In genomic region chr7:47581442-47581820, GRCh38 we compare ENCODE assay signal across 8 cellular contexts. TPM values are rescaled to one million over a fixed set of nuclear protein-coding genes. Genes with fewer than 3 reads are reported as not detected.
A peak's percentile ranks its signal among the peaks of the same experiment; 100 is the strongest.
DNase-seq lines count a peak whose midpoint lies in the region; ATAC-seq and TF ChIP-seq lines count a peak whose summit lies in the region.

No MANE protein-coding gene starts in this region.

- H3K4me3 ChIP-seq in left lung: peak overlapping the region; percentile 63 to 72
- peak overlapping the region; percentile 74 to 88 (median 80) for H3K4me3 ChIP-seq in subcutaneous abdominal adipose tissue (ENCODE audit: low read depth in 1 of 5, low read length in 5 of 5)

- H3K4me1 ChIP-seq in left lung (peaks cover 40 to 82% of the 10 kb centered on the region in 2 donors), subcutaneous abdominal adipose tissue (ENCODE audit: control insufficient read depth in 5 of 5, insufficient read depth in 5 of 5, low read length in 5 of 5) (peaks cover 18 to 77% (median 70%) of the 10 kb centered on the region in 5 donors)

- ATAC-seq in left lung: peak; percentile 32
- no peak for ATAC-seq in HG02840 (IDR thresholded peaks at IDR 0.05; ENCODE audit: low FRiP score, unreplicated experiment)
- no peak for ATAC-seq in HG03571 (IDR thresholded peaks at IDR 0.05; ENCODE audit: unreplicated experiment)

- H3K9me3 ChIP-seq in left lung: no peaks in the 10 kb centered on the region
- no peaks in the 10 kb centered on the region for H3K9me3 ChIP-seq in subcutaneous abdominal adipose tissue (ENCODE audit: control insufficient read depth in 5 of 5, low read length in 5 of 5)

- peak overlapping the region; percentile 74 to 98 (median 95) for H3K4me3 Mint-ChIP-seq in brain

- no peak for TF ChIP-seq EP300 in Ishikawa (IDR thresholded peaks at IDR 0.05; ENCODE audit: borderline replicate concordance)

- peaks cover 4 to 10% (median 6%) of the 10 kb centered on the region in 5 experiments for H3K9me3 Mint-ChIP-seq in brain

- H3K27me3 Mint-ChIP-seq in brain: peaks cover 20% of the 10 kb centered on the region

- H3K9ac ChIP-seq in subcutaneous abdominal adipose tissue (ENCODE audit: low read length in 5 of 5): peak overlapping the region in 4 of 5 donors; percentile 53 to 93 (median 80)

- in situ Hi-C loops in GM13976 (cut with MboI; ENCODE audit: low sequenced_read_pairs, unreplicated experiment): no loop called here

- H3K36me3 ChIP-seq in left lung: no peaks in the 10 kb centered on the region
- H3K36me3 ChIP-seq in subcutaneous abdominal adipose tissue (ENCODE audit: control insufficient read depth in 5 of 5, insufficient read depth in 5 of 5, low read length in 5 of 5): no peaks in the 10 kb centered on the region

- H3K27ac ChIP-seq in left lung (peak overlapping the region; percentile 80 to 83), subcutaneous abdominal adipose tissue (ENCODE audit: low read depth, low read length) (peak overlapping the region; percentile 65)

- TF ChIP-seq CTCF in brain (conservative IDR thresholded peaks at IDR 0.05) (no peak), left lung (IDR thresholded peaks at IDR 0.05) (no peak), GM13976 (IDR thresholded peaks at IDR 0.05; ENCODE audit: borderline replicate concordance, control extremely low read depth, extremely low read depth, insufficient read depth, missing control alignments) (no peak)

- intact Hi-C loops in left lung (cut with DNase I): no loop called here

- peak in 1 of 2 donors; percentile 83 for DNase-seq in left lung
- no peak for DNase-seq in middle frontal gyrus (ENCODE audit: extremely low spot score, low spot score)
- no peak for DNase-seq in GM13976 (ENCODE audit: low spot score)

- H3K4me1 Mint-ChIP-seq in brain: peaks cover 69% of the 10 kb centered on the region

- TF ChIP-seq RAD21 in Ishikawa (IDR thresholded peaks at IDR 0.05; ENCODE audit: low read depth): no peak

- H3K36me3 Mint-ChIP-seq in brain: no peaks in the 10 kb centered on the region

- H3K27ac Mint-ChIP-seq in brain: peak overlapping the region in 4 of 5 experiments; percentile 85 to 94 (median 90)

- H3K27me3 ChIP-seq in left lung (peaks cover 0 to 26% of the 10 kb centered on the region in 2 donors), subcutaneous abdominal adipose tissue (ENCODE audit: control insufficient read depth in 5 of 5, insufficient read depth in 4 of 5, low read length in 5 of 5) (no peaks in the 10 kb centered on the region)

TF ChIP-seq in Ishikawa, 13 proteins besides CTCF, POLR2A, EP300 and RAD21:
- TF ChIP-seq YY1 (IDR thresholded peaks at IDR 0.05; ENCODE audit: low read depth) (no peak), ZBTB7A (IDR thresholded peaks at IDR 0.05; ENCODE audit: low read depth) (peak; percentile 82)

RNA-seq across cellular contexts. Expression of gene TNS3, which starts 0.5 kb away (rescaled TPM):
- 28.1 TPM for polyA plus RNA-seq in brain (ENCODE audit: insufficient read depth, low read depth, low replicate concordance)
- 100 to 1,000 TPM; 126 to 151 TPM for total RNA-seq in left lung
